Comparison of ENCODE assay signal across 1 cellular context in genomic region chr3:126780666-126781065, GRCh38.
TF ChIP-seq lines count a peak whose summit lies in the region.

No MANE protein-coding gene starts in this region.

TF ChIP-seq in K562, 482 proteins besides CTCF, POLR2A, EP300 and RAD21 (continued from another document):
- TF ChIP-seq PHF8 (IDR thresholded peaks at IDR 0.05; ENCODE audit: borderline replicate concordance, low read length), result no peak
- TF ChIP-seq, protein P1, sequence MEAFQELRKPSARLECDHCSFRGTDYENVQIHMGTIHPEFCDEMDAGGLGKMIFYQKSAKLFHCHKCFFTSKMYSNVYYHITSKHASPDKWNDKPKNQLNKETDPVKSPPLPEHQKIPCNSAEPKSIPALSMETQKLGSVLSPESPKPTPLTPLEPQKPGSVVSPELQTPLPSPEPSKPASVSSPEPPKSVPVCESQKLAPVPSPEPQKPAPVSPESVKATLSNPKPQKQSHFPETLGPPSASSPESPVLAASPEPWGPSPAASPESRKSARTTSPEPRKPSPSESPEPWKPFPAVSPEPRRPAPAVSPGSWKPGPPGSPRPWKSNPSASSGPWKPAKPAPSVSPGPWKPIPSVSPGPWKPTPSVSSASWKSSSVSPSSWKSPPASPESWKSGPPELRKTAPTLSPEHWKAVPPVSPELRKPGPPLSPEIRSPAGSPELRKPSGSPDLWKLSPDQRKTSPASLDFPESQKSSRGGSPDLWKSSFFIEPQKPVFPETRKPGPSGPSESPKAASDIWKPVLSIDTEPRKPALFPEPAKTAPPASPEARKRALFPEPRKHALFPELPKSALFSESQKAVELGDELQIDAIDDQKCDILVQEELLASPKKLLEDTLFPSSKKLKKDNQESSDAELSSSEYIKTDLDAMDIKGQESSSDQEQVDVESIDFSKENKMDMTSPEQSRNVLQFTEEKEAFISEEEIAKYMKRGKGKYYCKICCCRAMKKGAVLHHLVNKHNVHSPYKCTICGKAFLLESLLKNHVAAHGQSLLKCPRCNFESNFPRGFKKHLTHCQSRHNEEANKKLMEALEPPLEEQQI (IDR thresholded peaks at IDR 0.05), result no peak
- TF ChIP-seq ZNF76 (CRISPR knock-in tag; IDR thresholded peaks at IDR 0.05; ENCODE audit: borderline replicate concordance), result no peak
- TF ChIP-seq MYNN (IDR thresholded peaks at IDR 0.05), result no peak
- TF ChIP-seq MYNN (CRISPR knock-in tag; IDR thresholded peaks at IDR 0.05), result no peak
- no peak for TF ChIP-seq ZSCAN32 (CRISPR knock-in tag; IDR thresholded peaks at IDR 0.05)
- no peak for TF ChIP-seq KLF1 (tag; IDR thresholded peaks at IDR 0.05)
- no peak for TF ChIP-seq TBL1XR1 (IDR thresholded peaks at IDR 0.05; ENCODE audit: low read length in 2 of 2)
- TF ChIP-seq, protein P2, sequence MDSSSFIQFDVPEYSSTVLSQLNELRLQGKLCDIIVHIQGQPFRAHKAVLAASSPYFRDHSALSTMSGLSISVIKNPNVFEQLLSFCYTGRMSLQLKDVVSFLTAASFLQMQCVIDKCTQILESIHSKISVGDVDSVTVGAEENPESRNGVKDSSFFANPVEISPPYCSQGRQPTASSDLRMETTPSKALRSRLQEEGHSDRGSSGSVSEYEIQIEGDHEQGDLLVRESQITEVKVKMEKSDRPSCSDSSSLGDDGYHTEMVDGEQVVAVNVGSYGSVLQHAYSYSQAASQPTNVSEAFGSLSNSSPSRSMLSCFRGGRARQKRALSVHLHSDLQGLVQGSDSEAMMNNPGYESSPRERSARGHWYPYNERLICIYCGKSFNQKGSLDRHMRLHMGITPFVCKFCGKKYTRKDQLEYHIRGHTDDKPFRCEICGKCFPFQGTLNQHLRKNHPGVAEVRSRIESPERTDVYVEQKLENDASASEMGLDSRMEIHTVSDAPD (CRISPR knock-in tag; IDR thresholded peaks at IDR 0.05), result no peak
- no peak for TF ChIP-seq TFAM (CRISPR knock-in tag; conservative IDR thresholded peaks at IDR 0.05)
- no peak for TF ChIP-seq NFATC3 (IDR thresholded peaks at IDR 0.05)
- TF ChIP-seq ZC3H4 (CRISPR knock-in tag; IDR thresholded peaks at IDR 0.05; ENCODE audit: borderline replicate concordance), result no peak
- TF ChIP-seq KDM5B (IDR thresholded peaks at IDR 0.05; ENCODE audit: insufficient replicate concordance, low read depth, low read length), result no peak
- no peak for TF ChIP-seq ZMIZ1 (IDR thresholded peaks at IDR 0.05; ENCODE audit: low read depth in 2 of 2, low read length in 2 of 2)
- TF ChIP-seq NBN (IDR thresholded peaks at IDR 0.05; ENCODE audit: low read depth), result no peak
- TF ChIP-seq ZNF318 (IDR thresholded peaks at IDR 0.05; ENCODE audit: borderline replicate concordance in 1 of 2, low read depth in 1 of 2), result no peak
- peak; percentile 65 for TF ChIP-seq CBFA2T2 (conservative IDR thresholded peaks at IDR 0.05)
- TF ChIP-seq MTA2 (IDR thresholded peaks at IDR 0.05; ENCODE audit: low read depth), result peak; percentile 25; the same call in 1 of the 2 replicates
- TF ChIP-seq CREM (IDR thresholded peaks at IDR 0.05; ENCODE audit: low read depth), result no peak
- no peak for TF ChIP-seq ZNF212 (CRISPR knock-in tag; IDR thresholded peaks at IDR 0.05)
- no peak for TF ChIP-seq KDM4B (IDR thresholded peaks at IDR 0.05; ENCODE audit: borderline replicate concordance in 2 of 2, low read depth in 1 of 2)
- no peak for TF ChIP-seq CHD4 (IDR thresholded peaks at IDR 0.05; ENCODE audit: insufficient read depth, insufficient replicate concordance, low read depth, low read length, poor library complexity, severe bottlenecking)
- no peak for TF ChIP-seq MCM2 (IDR thresholded peaks at IDR 0.05; ENCODE audit: low read depth)
- TF ChIP-seq FOXJ2 (tag; IDR thresholded peaks at IDR 0.05), result no peak
- TF ChIP-seq HMGN3 (IDR thresholded peaks at IDR 0.05; ENCODE audit: borderline replicate concordance, extremely low read depth, insufficient read length, low read depth, low read length), result no peak
- TF ChIP-seq, protein P3, sequence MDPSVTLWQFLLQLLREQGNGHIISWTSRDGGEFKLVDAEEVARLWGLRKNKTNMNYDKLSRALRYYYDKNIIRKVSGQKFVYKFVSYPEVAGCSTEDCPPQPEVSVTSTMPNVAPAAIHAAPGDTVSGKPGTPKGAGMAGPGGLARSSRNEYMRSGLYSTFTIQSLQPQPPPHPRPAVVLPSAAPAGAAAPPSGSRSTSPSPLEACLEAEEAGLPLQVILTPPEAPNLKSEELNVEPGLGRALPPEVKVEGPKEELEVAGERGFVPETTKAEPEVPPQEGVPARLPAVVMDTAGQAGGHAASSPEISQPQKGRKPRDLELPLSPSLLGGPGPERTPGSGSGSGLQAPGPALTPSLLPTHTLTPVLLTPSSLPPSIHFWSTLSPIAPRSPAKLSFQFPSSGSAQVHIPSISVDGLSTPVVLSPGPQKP (CRISPR knock-in tag; IDR thresholded peaks at IDR 0.05), result no peak
- TF ChIP-seq TEAD4 (IDR thresholded peaks at IDR 0.05; ENCODE audit: low read length), result 0 out of 2 replicates have a peak, but pooled peaks have one; percentile 34
- TF ChIP-seq TEAD4 (CRISPR knock-in tag; IDR thresholded peaks at IDR 0.05; ENCODE audit: borderline replicate concordance), result no peak
- no peak for TF ChIP-seq ZNF197 (CRISPR knock-in tag; IDR thresholded peaks at IDR 0.05; ENCODE audit: low read depth)
- TF ChIP-seq ZNF696 (CRISPR knock-in tag; conservative IDR thresholded peaks at IDR 0.05), result no peak
- TF ChIP-seq ZNF133 (CRISPR knock-in tag; IDR thresholded peaks at IDR 0.05), result no peak
- TF ChIP-seq NCOR1 (IDR thresholded peaks at IDR 0.05), result peak; percentile 54; the same call in 1 of the 2 replicates
- TF ChIP-seq, protein P4, sequence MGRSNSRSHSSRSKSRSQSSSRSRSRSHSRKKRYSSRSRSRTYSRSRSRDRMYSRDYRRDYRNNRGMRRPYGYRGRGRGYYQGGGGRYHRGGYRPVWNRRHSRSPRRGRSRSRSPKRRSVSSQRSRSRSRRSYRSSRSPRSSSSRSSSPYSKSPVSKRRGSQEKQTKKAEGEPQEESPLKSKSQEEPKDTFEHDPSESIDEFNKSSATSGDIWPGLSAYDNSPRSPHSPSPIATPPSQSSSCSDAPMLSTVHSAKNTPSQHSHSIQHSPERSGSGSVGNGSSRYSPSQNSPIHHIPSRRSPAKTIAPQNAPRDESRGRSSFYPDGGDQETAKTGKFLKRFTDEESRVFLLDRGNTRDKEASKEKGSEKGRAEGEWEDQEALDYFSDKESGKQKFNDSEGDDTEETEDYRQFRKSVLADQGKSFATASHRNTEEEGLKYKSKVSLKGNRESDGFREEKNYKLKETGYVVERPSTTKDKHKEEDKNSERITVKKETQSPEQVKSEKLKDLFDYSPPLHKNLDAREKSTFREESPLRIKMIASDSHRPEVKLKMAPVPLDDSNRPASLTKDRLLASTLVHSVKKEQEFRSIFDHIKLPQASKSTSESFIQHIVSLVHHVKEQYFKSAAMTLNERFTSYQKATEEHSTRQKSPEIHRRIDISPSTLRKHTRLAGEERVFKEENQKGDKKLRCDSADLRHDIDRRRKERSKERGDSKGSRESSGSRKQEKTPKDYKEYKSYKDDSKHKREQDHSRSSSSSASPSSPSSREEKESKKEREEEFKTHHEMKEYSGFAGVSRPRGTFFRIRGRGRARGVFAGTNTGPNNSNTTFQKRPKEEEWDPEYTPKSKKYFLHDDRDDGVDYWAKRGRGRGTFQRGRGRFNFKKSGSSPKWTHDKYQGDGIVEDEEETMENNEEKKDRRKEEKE (IDR thresholded peaks at IDR 0.05; ENCODE audit: borderline replicate concordance in 1 of 2, control insufficient read depth in 1 of 2, low read depth in 2 of 2, low read length in 1 of 2), result no peak
- TF ChIP-seq IRF9 (tag; IDR thresholded peaks at IDR 0.05), result no peak
- no peak for TF ChIP-seq VEZF1 (CRISPR knock-in tag; IDR thresholded peaks at IDR 0.05)
